In genomic region chr10:70265032-70265689, GRCh38 we compare ENCODE assay signal across 10 cellular contexts. TPM values are rescaled to one million over a fixed set of nuclear protein-coding genes. Genes with fewer than 3 reads are reported as not detected.
DNase-seq lines count a peak whose midpoint lies in the region; ATAC-seq and TF ChIP-seq lines count a peak whose summit lies in the region.
"Had no signal": no experiment of that assay in that cellular context is flagged by ENCODE, and none has a peak within 500 bp of the region (broad histone marks: within the 10 kb centered on the region; RNA-seq: fewer than 3 reads in every experiment).

No MANE protein-coding gene starts in this region.

- H3K4me1 ChIP-seq in endodermal cell (ENCODE audit: control insufficient read depth, insufficient read depth, low read length): no peaks in the 10 kb centered on the region

- no peaks in the 10 kb centered on the region for H3K36me3 Mint-ChIP-seq in endodermal cell (ENCODE audit: low read depth)

- no peaks in the 10 kb centered on the region for H3K4me1 Mint-ChIP-seq in endodermal cell

- H3K9me3 ChIP-seq in endodermal cell (ENCODE audit: control insufficient read depth, low read length): peaks cover 12% of the 10 kb centered on the region

- H3K27ac Mint-ChIP-seq in endodermal cell: no peak overlapping the region
- H3K27ac Mint-ChIP-seq: activated T-helper 17 cell treated with anti-CD3 and anti-CD28 coated beads, Interleukin-2, amount 50 U/mL, for 72 hours had no signal

- peaks cover 10% of the 10 kb centered on the region for H3K9me3 Mint-ChIP-seq in endodermal cell

- H3K36me3 ChIP-seq in endodermal cell (ENCODE audit: control insufficient read depth, insufficient read depth, low read length): no peaks in the 10 kb centered on the region

- no peak overlapping the region for H3K4me3 Mint-ChIP-seq in endodermal cell
- H3K4me3 Mint-ChIP-seq: activated T-helper 17 cell treated with anti-CD3 and anti-CD28 coated beads, Interleukin-2, amount 50 U/mL, for 72 hours had no signal

- H3K4me3 ChIP-seq in endodermal cell (ENCODE audit: low read length): no peak overlapping the region
- H3K4me3 ChIP-seq in retinal pigment epithelial cell (ENCODE audit: low read length): no peak overlapping the region

- H3K27me3 Mint-ChIP-seq in endodermal cell (ENCODE audit: insufficient read depth): peaks cover 9% of the 10 kb centered on the region

- H3K27ac ChIP-seq in endodermal cell (ENCODE audit: low read depth, low read length): no peak overlapping the region

- H3K9ac ChIP-seq in endodermal cell (ENCODE audit: extremely low read depth, low read length, poor library complexity, severe bottlenecking): no peak overlapping the region

- WGBS in endodermal cell (ENCODE audit: insufficient coverage in 1 of 2, insufficient read length in 1 of 2), 2 experiments: 60 to 61% methylated on average over 4 to 10 of the region's 10 CpGs

- ATAC-seq in GM21367 (IDR thresholded peaks at IDR 0.05; ENCODE audit: unreplicated experiment): no peak
- ATAC-seq: activated T-helper 17 cell treated with anti-CD3 and anti-CD28 coated beads, Interleukin-2, amount 50 U/mL, for 72 hours had no signal

- H3K27me3 ChIP-seq in endodermal cell (ENCODE audit: control insufficient read depth, insufficient read depth, low read length, poor library complexity, severe bottlenecking): no peaks in the 10 kb centered on the region

- TF ChIP-seq CTCF in endodermal cell (conservative IDR thresholded peaks at IDR 0.05): peak; percentile 79
- peak; percentile 52 for TF ChIP-seq CTCF in retinal pigment epithelial cell (conservative IDR thresholded peaks at IDR 0.05; ENCODE audit: low read depth, low read length)

- peak; percentile 13 for DNase-seq in NCI-H2227 (lab: John Stamatoyannopoulos, UW; ENCODE audit: unreplicated experiment)
- no peak for DNase-seq in NCI-H2227 treated with DMSO at 0.1 percent for 48 hours (lab: John Stamatoyannopoulos, UW)
- DNase-seq in NCI-H2196 (lab: John Stamatoyannopoulos, UW; ENCODE audit: unreplicated experiment): peak; percentile 13
- peak; percentile 90 for DNase-seq in endodermal cell
- DNase-seq in retinal pigment epithelial cell (ENCODE audit: low read depth): no peak
- DNase-seq in NCI-H1694 (lab: John Stamatoyannopoulos, UW): no peak
- no peak for DNase-seq in activated gamma-delta T cell treated with Interleukin-2 at 50 U/mL for 16 hours

RNA-seq across cellular contexts. Expression of gene NPFFR1, which starts 18.6 kb away (rescaled TPM):
- total RNA-seq in endodermal cell: under 1 TPM in 1 of 2 donors, not detected in 1; 0.02 TPM
- polyA plus RNA-seq in endodermal cell (2013, experiment 1 of 2): 0.04 TPM
- polyA plus RNA-seq in endodermal cell (2013, experiment 2 of 2): 0.04 TPM
- total RNA-seq: activated T-helper 17 cell treated with anti-CD3 and anti-CD28 coated beads, Interleukin-2, amount 50 U/mL, for 72 hours; NCI-H460 had no signal

RNA-seq across cellular contexts. Expression of gene PPA1, which starts 31.9 kb away (rescaled TPM):
- 10 to 100 TPM; 63.3 to 72.1 TPM for total RNA-seq in endodermal cell
- polyA plus RNA-seq in endodermal cell (2013, experiment 1 of 2): 120 TPM
- 119 TPM for polyA plus RNA-seq in endodermal cell (2013, experiment 2 of 2)

Comparison
In these comparisons a context has a peak if more than half of its experiments do, and no peak if none do; other contexts are left out.
1. DNase-seq: peak in NCI-H2227 (single experiment), NCI-H2196 (single experiment) and endodermal cell (single experiment); none in NCI-H2227 treated with DMSO at 0.1 percent for 48 hours (single experiment), retinal pigment epithelial cell (single experiment), NCI-H1694 (single experiment) and activated gamma-delta T cell treated with Interleukin-2 at 50 U/mL for 16 hours (single experiment).